ENCODE assay signal across 8 cellular contexts in genomic region chr4:39699676-39700409, GRCh38. TPM values are rescaled to one million over a fixed set of nuclear protein-coding genes. Genes with fewer than 3 reads are reported as not detected.
DNase-seq lines count a peak whose midpoint lies in the region; ATAC-seq, FAIRE-seq and TF ChIP-seq lines count a peak whose summit lies in the region.

No MANE protein-coding gene starts in this region.

- H3K56ac ChIP-seq in H9 (ENCODE audit: insufficient read length, low read depth, low read length): no peak overlapping the region

- H3K36me3 Mint-ChIP-seq in H9 (ENCODE audit: insufficient read depth in 1 of 3, low read depth in 3 of 3): peaks cover 8 to 19% (median 11%) of the 10 kb centered on the region in 3 experiments
- H3K36me3 Mint-ChIP-seq in activated T-helper 17 cell treated with anti-CD3 and anti-CD28 coated beads, Interleukin-2, amount 50 U/mL, for 72 hours (ENCODE audit: low read depth): peaks cover 56% of the 10 kb centered on the region

- H3K27me3 ChIP-seq in H9 (ENCODE audit: insufficient read depth, low read length) (no peaks in the 10 kb centered on the region), kidney epithelial cell (ENCODE audit: control insufficient read depth, insufficient read depth, low read length) (no peaks in the 10 kb centered on the region)

- no peak for FAIRE-seq in A549 (lab: Jason Lieb, UNC)

- H3K4me3 Mint-ChIP-seq in H9: peak overlapping the region; percentile 99 to 100
- peak overlapping the region; percentile 97 for H3K4me3 Mint-ChIP-seq in activated T-helper 17 cell treated with anti-CD3 and anti-CD28 coated beads, Interleukin-2, amount 50 U/mL, for 72 hours

- ATAC-seq in A549: no peak
- peak; percentile 41 for ATAC-seq in activated T-helper 17 cell treated with anti-CD3 and anti-CD28 coated beads, Interleukin-2, amount 50 U/mL, for 72 hours (replicated peaks)
- ATAC-seq in GM18861 (IDR thresholded peaks at IDR 0.05; ENCODE audit: unreplicated experiment): no peak
- ATAC-seq in HG03457 (IDR thresholded peaks at IDR 0.05; ENCODE audit: unreplicated experiment): no peak

- H3K4me1 ChIP-seq in A549 (0 out of 3 replicates have a peak, but pooled peaks cover 12% of the 10 kb centered on the region), H9 (ENCODE audit: insufficient read depth, low read length) (no peaks in the 10 kb centered on the region; the same call in 1 of the 2 replicates)

- no peak for TF ChIP-seq RAD21 in A549 (conservative IDR thresholded peaks at IDR 0.05 in 1 of 2, IDR thresholded peaks at IDR 0.05 in 1 of 2)

- H3K9me3 ChIP-seq in A549 (no peaks in the 10 kb centered on the region), H9 (ENCODE audit: control insufficient read depth, low read depth, low read length) (no peaks in the 10 kb centered on the region)

- H3K27me3 Mint-ChIP-seq in H9 (ENCODE audit: low read depth): no peaks in the 10 kb centered on the region
- H3K27me3 Mint-ChIP-seq in activated T-helper 17 cell treated with anti-CD3 and anti-CD28 coated beads, Interleukin-2, amount 50 U/mL, for 72 hours: no peaks in the 10 kb centered on the region

- no peak overlapping the region; a peak in 3 of 7 replicates for H3K27ac Mint-ChIP-seq in H9
- peak overlapping the region; percentile 96 for H3K27ac Mint-ChIP-seq in activated T-helper 17 cell treated with anti-CD3 and anti-CD28 coated beads, Interleukin-2, amount 50 U/mL, for 72 hours

- H4K5ac ChIP-seq in H9 (ENCODE audit: insufficient read length, low read depth, low read length): no peak overlapping the region

- no peak overlapping the region for H3T11ph ChIP-seq in H9 (ENCODE audit: low read length)

- peaks cover 47% of the 10 kb centered on the region for H3K79me2 ChIP-seq in H9 (ENCODE audit: insufficient read depth, low read length)

- no peak overlapping the region for H2AFZ ChIP-seq in H9 (ENCODE audit: low read length)

- CTCF ChIA-PET in A549 (lab: Yijun Ruan, JAX): no interaction called here

- H3K14ac ChIP-seq in H9 (ENCODE audit: insufficient read depth, low read length): no peak overlapping the region

- H3K4me1 Mint-ChIP-seq in H9: peaks cover 23 to 29% of the 10 kb centered on the region in 2 experiments
- peaks cover 16% of the 10 kb centered on the region for H3K4me1 Mint-ChIP-seq in activated T-helper 17 cell treated with anti-CD3 and anti-CD28 coated beads, Interleukin-2, amount 50 U/mL, for 72 hours

- H3K36me3 ChIP-seq in kidney epithelial cell (ENCODE audit: control insufficient read depth, insufficient read depth, low read length): peaks cover 1% of the 10 kb centered on the region

- H3K4me2 ChIP-seq in A549 (peak overlapping the region; percentile 87), H9 (ENCODE audit: insufficient read depth, insufficient read length, low read length) (peak overlapping the region; percentile 78)

- H3K27ac ChIP-seq in A549 (no peak overlapping the region), H9 (ENCODE audit: insufficient read length, low read depth, low read length) (no peak overlapping the region)

- H3K4ac ChIP-seq in H9 (ENCODE audit: low read depth, low read length): no peak overlapping the region

- H3K18ac ChIP-seq in H9 (ENCODE audit: insufficient read length, low read depth, low read length): no peak overlapping the region

- TF ChIP-seq EP300 in A549 (IDR thresholded peaks at IDR 0.05): no peak

- no peak overlapping the region for H3K23ac ChIP-seq in H9 (ENCODE audit: insufficient read length, low read depth, low read length)

- no peak overlapping the region for H2BK20ac ChIP-seq in H9 (ENCODE audit: low read depth, low read length, poor library complexity, severe bottlenecking)

- TF ChIP-seq CTCF in A549 (IDR thresholded peaks at IDR 0.05): no peak
- no peak for TF ChIP-seq CTCF in H9 (conservative IDR thresholded peaks at IDR 0.05)
- TF ChIP-seq CTCF in kidney epithelial cell (IDR thresholded peaks at IDR 0.05; ENCODE audit: insufficient read depth, low read length, poor library complexity, severe bottlenecking): no peak

- POLR2A ChIA-PET in A549 (lab: Yijun Ruan, JAX): interaction anchor here (0.6 kb wide), 1 partner anchor 356 kb away, joined by 3 read pairs; no protein-coding TSS in a partner anchor

- H2BK120ac ChIP-seq in H9 (ENCODE audit: low read depth, low read length, poor library complexity, severe bottlenecking): no peak overlapping the region

- no peak overlapping the region for H2BK15ac ChIP-seq in H9 (ENCODE audit: low read depth, low read length)

- 4% methylated on average over 4 of the region's 4 CpGs for WGBS in A549 (ENCODE audit: missing lambda C conversion rate)
- no CpG with 5 or more reads among the region's 4 CpGs for WGBS in H9 (ENCODE audit: extremely low coverage, insufficient read length, low lambda C conversion rate)

- peaks cover 10% of the 10 kb centered on the region for H3K23me2 ChIP-seq in H9 (ENCODE audit: insufficient read length, low read depth, low read length, poor library complexity, severe bottlenecking)

- H3K4me3 ChIP-seq in A549: peak overlapping the region; percentile 70
- H3K4me3 ChIP-seq in kidney epithelial cell (ENCODE audit: low read depth, low read length): peak overlapping the region; percentile 84

- H3K9ac ChIP-seq in H9 (ENCODE audit: extremely low read depth, insufficient read length, low read length): peak overlapping the region; percentile 4

- H3K79me1 ChIP-seq in H9 (ENCODE audit: insufficient read depth, low read depth, low read length, poor library complexity, severe bottlenecking): no peaks in the 10 kb centered on the region

- no peak overlapping the region for H4K91ac ChIP-seq in H9 (ENCODE audit: insufficient read length, low read depth, low read length)

- no peaks in the 10 kb centered on the region for H3K9me3 Mint-ChIP-seq in H9
- H3K9me3 Mint-ChIP-seq in activated T-helper 17 cell treated with anti-CD3 and anti-CD28 coated beads, Interleukin-2, amount 50 U/mL, for 72 hours: no peaks in the 10 kb centered on the region

- no peak overlapping the region for H2BK5ac ChIP-seq in H9 (ENCODE audit: insufficient read length, low read length)

- H4K20me1 ChIP-seq in H9 (ENCODE audit: control insufficient read depth, insufficient read depth, insufficient read length): no peaks in the 10 kb centered on the region

- TF ChIP-seq POLR2A in A549 (IDR thresholded peaks at IDR 0.05; ENCODE audit: low read length): no peak

- no peak overlapping the region for H2AK5ac ChIP-seq in H9 (ENCODE audit: insufficient read length, low read length)

- peak in 1 of 2 experiments; percentile 8 for DNase-seq in A549 (ENCODE audit: low read depth in 1 of 2, low spot score in 1 of 2)
- DNase-seq in H9: no peak
- no peak for DNase-seq in kidney epithelial cell (ENCODE audit: low read depth)
- no peak for DNase-seq in hypothalamus (lab: John Stamatoyannopoulos, UW)
- DNase-seq in central memory CD4-positive, alpha-beta T cell: no peak

- H4K8ac ChIP-seq in H9 (replicated peaks; ENCODE audit: insufficient read length, low read depth, low read length): no peak overlapping the region

- no peak overlapping the region for H2BK12ac ChIP-seq in H9 (ENCODE audit: insufficient read length, low read depth, low read length)

TF ChIP-seq in A549, 52 proteins besides CTCF, POLR2A, EP300 and RAD21:
- no peak for TF ChIP-seq POLR2AphosphoS2 (conservative IDR thresholded peaks at IDR 0.05; ENCODE audit: low read length)
- TF ChIP-seq NFE2L2 (conservative IDR thresholded peaks at IDR 0.05; ENCODE audit: low read length): 0 out of 2 replicates have a peak, but pooled peaks have one; percentile 8
TF ChIP-seq in A549: peak in this region for 1.

RNA-seq across cellular contexts. Expression of gene UBE2K, which starts 1.9 kb away (rescaled TPM):
- 116 and 130 TPM in 2 replicates for polyA plus RNA-seq in A549 (2011; rRNA removed)
- 52.8 and 82.4 TPM in 2 replicates for polyA plus RNA-seq in A549 (2012; cell fraction: cytosol; rRNA removed)
- 6.5 and 8.4 TPM in 2 replicates for polyA plus RNA-seq in A549 (2012; cell fraction: nucleus; rRNA removed)
- polyA plus RNA-seq in A549 (2017; fragmentation: RNase III; extraction: RNeasy Plus Mini Kit Qiagen cat#74134 plus additional on column Dnase treatment): 89.3 to 117 TPM (median 103 TPM) in 3 replicates
- polyA minus RNA-seq in A549 (2011; rRNA and poly(A)+ RNA removed): 19.0 and 28.4 TPM in 2 replicates
- 151 TPM in 2 replicates for total RNA-seq in H9 (2021)
- 10 to 100 TPM; 52.5 to 90.0 TPM for total RNA-seq in activated T-helper 17 cell treated with anti-CD3 and anti-CD28 coated beads, Interleukin-2, amount 50 U/mL, for 72 hours
- total RNA-seq in kidney epithelial cell: 24.9 and 28.3 TPM in 2 replicates
